In genomic region chr16:29148867-29149272, GRCh38 we compare ENCODE assay signal across 11 cellular contexts.
DNase-seq lines count a peak whose midpoint lies in the region; ATAC-seq and TF ChIP-seq lines count a peak whose summit lies in the region.
"Had no signal": no experiment of that assay in that cellular context is flagged by ENCODE, and none has a peak within 500 bp of the region (broad histone marks: within the 10 kb centered on the region; RNA-seq: fewer than 3 reads in every experiment).

No MANE protein-coding gene starts in this region.

- H3K27me3 Mint-ChIP-seq in activated T-helper 1 cell treated with anti-CD3 and anti-CD28 coated beads, Interleukin-12 subunit alpha, Interleukin-12 subunit beta, Interleukin-2, Interleukin-4 antibody, amounts not matched to agents 30 ng/mL and 10 ng/mL and 1 ng/mL, durations not matched to agents 14 hours and 24 hours and 36 hours (ENCODE audit: insufficient read depth): no peaks in the 10 kb centered on the region
- H3K27me3 Mint-ChIP-seq in Caco-2 (ENCODE audit: insufficient read depth, unreplicated experiment): no peaks in the 10 kb centered on the region

- no peaks in the 10 kb centered on the region for H3K9me3 Mint-ChIP-seq in activated T-helper 1 cell treated with anti-CD3 and anti-CD28 coated beads, Interleukin-12 subunit alpha, Interleukin-12 subunit beta, Interleukin-2, Interleukin-4 antibody, amounts not matched to agents 30 ng/mL and 10 ng/mL and 1 ng/mL, durations not matched to agents 14 hours and 24 hours and 36 hours
- H3K9me3 Mint-ChIP-seq in Caco-2 (ENCODE audit: unreplicated experiment): no peaks in the 10 kb centered on the region

- no peaks in the 10 kb centered on the region for H3K36me3 ChIP-seq in lung (ENCODE audit: control insufficient read depth in 2 of 2, insufficient read depth in 2 of 2, low read length in 2 of 2)
- no peaks in the 10 kb centered on the region for H3K36me3 ChIP-seq in Caco-2 (ENCODE audit: control insufficient read depth, insufficient read depth, low read length)

- H3K4me1 ChIP-seq in lung (ENCODE audit: control insufficient read depth in 2 of 2, insufficient read depth in 2 of 2, low read length in 2 of 2): peaks cover 0 to 4% of the 10 kb centered on the region in 2 donors
- H3K4me1 ChIP-seq in Caco-2: no peaks in the 10 kb centered on the region

- 25 to 55% methylated on average over 14 to 15 of the region's 15 CpGs for WGBS in lung, 2 donors

- POLR2A ChIA-PET in Caco-2 (lab: Charles Lee): no interaction called here

- H3K27ac ChIP-seq in lung (ENCODE audit: low read depth in 1 of 2, low read length in 1 of 2): no peak overlapping the region

- TF ChIP-seq CTCF in lung (IDR thresholded peaks at IDR 0.05; ENCODE audit: control extremely low read depth, extremely low read depth): no peak
- no peak for TF ChIP-seq CTCF in Caco-2 (IDR thresholded peaks at IDR 0.05; ENCODE audit: insufficient read depth in 1 of 2, low read depth in 1 of 2, low read length in 1 of 2, severe bottlenecking in 1 of 2, unreplicated experiment in 1 of 2)

- CTCF ChIA-PET in Caco-2 (lab: Charles Lee): no interaction called here

- H3K27me3 ChIP-seq in lung (ENCODE audit: control insufficient read depth, insufficient read depth) (no peaks in the 10 kb centered on the region), Caco-2 (replicated peaks; ENCODE audit: control insufficient read depth, insufficient read depth, low read length) (no peaks in the 10 kb centered on the region)

- DNase-seq in T-helper 2 cell (peak; percentile 31 to 88 (median 75)), lung (ENCODE audit: low spot score) (peak; percentile 49), Caco-2 (no peak)
- DNase-seq in activated T-helper 1 cell treated with anti-CD3 and anti-CD28 coated beads, Interleukin-12 subunit alpha, Interleukin-12 subunit beta, Interleukin-2, Interleukin-4 antibody, amounts not matched to agents 30 ng/mL and 10 ng/mL and 1 ng/mL, durations not matched to agents 14 hours and 24 hours and 36 hours (ENCODE audit: low spot score): peak; percentile 69
- DNase-seq in stimulated activated CD8-positive, alpha-beta memory T cell treated with anti-CD3 and anti-CD28 coated beads, Interleukin-4, amount 100 ng/mL, for 4 hours (ENCODE audit: low read depth in 2 of 2, low spot score in 1 of 2): peak; percentile 30 to 51
- DNase-seq: H7, Kasumi-1, trophoblast cell had no signal

- intact Hi-C loops in activated T-helper 1 cell treated with anti-CD3 and anti-CD28 coated beads, Interleukin-12 subunit alpha, Interleukin-12 subunit beta, Interleukin-2, Interleukin-4 antibody, amounts not matched to agents 30 ng/mL and 10 ng/mL and 1 ng/mL, durations not matched to agents 14 hours and 24 hours and 36 hours (cut with micrococcal nuclease): no loop called here
- intact Hi-C loops in Caco-2 (cut with micrococcal nuclease; ENCODE audit: unreplicated experiment): no loop called here

- no peaks in the 10 kb centered on the region for H3K9me3 ChIP-seq in lung (ENCODE audit: control insufficient read depth in 2 of 2, insufficient read depth in 1 of 2, low read length in 1 of 2)
- no peaks in the 10 kb centered on the region for H3K9me3 ChIP-seq in Caco-2

- H3K4me1 Mint-ChIP-seq in activated T-helper 1 cell treated with anti-CD3 and anti-CD28 coated beads, Interleukin-12 subunit alpha, Interleukin-12 subunit beta, Interleukin-2, Interleukin-4 antibody, amounts not matched to agents 30 ng/mL and 10 ng/mL and 1 ng/mL, durations not matched to agents 14 hours and 24 hours and 36 hours (ENCODE audit: low read depth): peaks cover 32% of the 10 kb centered on the region
- H3K4me1 Mint-ChIP-seq in Caco-2 (ENCODE audit: low read depth, unreplicated experiment): no peaks in the 10 kb centered on the region

- ATAC-seq in lung (ENCODE audit: insufficient read depth, low FRiP score): no peak
- ATAC-seq in GM19035 (IDR thresholded peaks at IDR 0.05; ENCODE audit: unreplicated experiment): no peak
- no peak for ATAC-seq in GM19395 (IDR thresholded peaks at IDR 0.05; ENCODE audit: unreplicated experiment)
- no peak for ATAC-seq in HG03457 (IDR thresholded peaks at IDR 0.05; ENCODE audit: unreplicated experiment)

- H3K4me3 Mint-ChIP-seq in activated T-helper 1 cell treated with anti-CD3 and anti-CD28 coated beads, Interleukin-12 subunit alpha, Interleukin-12 subunit beta, Interleukin-2, Interleukin-4 antibody, amounts not matched to agents 30 ng/mL and 10 ng/mL and 1 ng/mL, durations not matched to agents 14 hours and 24 hours and 36 hours: peak overlapping the region; percentile 21
- H3K4me3 Mint-ChIP-seq in Caco-2 (ENCODE audit: unreplicated experiment): no peak overlapping the region

- H3K27ac Mint-ChIP-seq in activated T-helper 1 cell treated with anti-CD3 and anti-CD28 coated beads, Interleukin-12 subunit alpha, Interleukin-12 subunit beta, Interleukin-2, Interleukin-4 antibody, amounts not matched to agents 30 ng/mL and 10 ng/mL and 1 ng/mL, durations not matched to agents 14 hours and 24 hours and 36 hours: peak overlapping the region; percentile 60
- no peak overlapping the region for H3K27ac Mint-ChIP-seq in Caco-2 (ENCODE audit: unreplicated experiment)

- H3K36me3 Mint-ChIP-seq in activated T-helper 1 cell treated with anti-CD3 and anti-CD28 coated beads, Interleukin-12 subunit alpha, Interleukin-12 subunit beta, Interleukin-2, Interleukin-4 antibody, amounts not matched to agents 30 ng/mL and 10 ng/mL and 1 ng/mL, durations not matched to agents 14 hours and 24 hours and 36 hours (ENCODE audit: low read depth): peaks cover 6% of the 10 kb centered on the region
- no peaks in the 10 kb centered on the region for H3K36me3 Mint-ChIP-seq in Caco-2 (ENCODE audit: insufficient read depth, unreplicated experiment)

- BruUV-seq in Caco-2 (replicated peaks; lab: Mats Ljungman, UMichigan): no TSS peak

- H3K4me3 ChIP-seq in lung (no peak overlapping the region), Caco-2 (ENCODE audit: low read depth, low read length) (no peak overlapping the region)

Comparison
In these comparisons a context has a peak if more than half of its experiments do, and no peak if none do; other contexts are left out.
1. DNase-seq: peak in T-helper 2 cell (5 of 5), activated T-helper 1 cell treated with anti-CD3 and anti-CD28 coated beads, Interleukin-12 subunit alpha, Interleukin-12 subunit beta, Interleukin-2, Interleukin-4 antibody, amounts not matched to agents 30 ng/mL and 10 ng/mL and 1 ng/mL, durations not matched to agents 14 hours and 24 hours and 36 hours (single experiment), lung (single experiment) and stimulated activated CD8-positive, alpha-beta memory T cell treated with anti-CD3 and anti-CD28 coated beads, Interleukin-4, amount 100 ng/mL, for 4 hours (2 of 2); none in Caco-2 (0 of 2).